9 cellular contexts compared by ENCODE assay signal in genomic region chr9:15304620-15305019, GRCh38. TPM values are rescaled to one million over a fixed set of nuclear protein-coding genes. Genes with fewer than 3 reads are reported as not detected.
DNase-seq lines count a peak whose midpoint lies in the region; ATAC-seq and TF ChIP-seq lines count a peak whose summit lies in the region.
"Had no signal": no experiment of that assay in that cellular context is flagged by ENCODE, and none has a peak within 500 bp of the region (broad histone marks: within the 10 kb centered on the region; RNA-seq: fewer than 3 reads in every experiment).

No MANE protein-coding gene starts in this region.

- no peak for ATAC-seq in CD8-positive, alpha-beta T cell
- ATAC-seq in GM18868 (IDR thresholded peaks at IDR 0.05; ENCODE audit: unreplicated experiment) (peak; percentile 16), HG03103 (IDR thresholded peaks at IDR 0.05; ENCODE audit: low read depth, unreplicated experiment) (peak; percentile 40)

- H3K36me3 ChIP-seq in CD8-positive, alpha-beta T cell (ENCODE audit: insufficient read depth, low read length), result no peaks in the 10 kb centered on the region
- peaks cover 16% of the 10 kb centered on the region for H3K36me3 ChIP-seq in endodermal cell (ENCODE audit: control insufficient read depth, insufficient read depth, low read length)

- H3K4me3 ChIP-seq in CD8-positive, alpha-beta T cell (ENCODE audit: low read depth, low read length), result no peak overlapping the region
- H3K4me3 ChIP-seq in endodermal cell (ENCODE audit: low read length), result peak overlapping the region; percentile 88

- no peaks in the 10 kb centered on the region for H3K27me3 ChIP-seq in CD8-positive, alpha-beta T cell (ENCODE audit: insufficient read depth, low read length)
- no peaks in the 10 kb centered on the region for H3K27me3 ChIP-seq in endodermal cell (ENCODE audit: control insufficient read depth, insufficient read depth, low read length, poor library complexity, severe bottlenecking)

- H3K4me3 Mint-ChIP-seq in CD8-positive, alpha-beta T cell, result peak overlapping the region; percentile 97
- H3K4me3 Mint-ChIP-seq in endodermal cell, result peak overlapping the region; percentile 94

- no peak overlapping the region for H3K9ac ChIP-seq in endodermal cell (ENCODE audit: extremely low read depth, low read length, poor library complexity, severe bottlenecking)
- H3K9ac ChIP-seq: parathyroid adenoma had no signal

- no peaks in the 10 kb centered on the region for H3K9me3 Mint-ChIP-seq in CD8-positive, alpha-beta T cell
- no peaks in the 10 kb centered on the region for H3K9me3 Mint-ChIP-seq in endodermal cell

- intact Hi-C loops in CD8-positive, alpha-beta T cell (cut with DNase I, micrococcal nuclease), result no loop called here

- no peak overlapping the region for H3K27ac ChIP-seq in CD8-positive, alpha-beta T cell (ENCODE audit: low read depth, low read length)
- no peak overlapping the region for H3K27ac ChIP-seq in endodermal cell (ENCODE audit: low read depth, low read length)
- H3K27ac ChIP-seq: parathyroid adenoma had no signal

- DNase-seq in CD8-positive, alpha-beta T cell, result no peak
- no peak for DNase-seq in endodermal cell
- DNase-seq in activated gamma-delta T cell treated with Interleukin-2 at 50 U/mL for 16 hours, result no peak
- no peak for DNase-seq in GM20000 (ENCODE audit: low spot score)
- no peak for DNase-seq in activated effector memory CD4-positive, alpha-beta T cell treated with Interleukin-2 at 50 U/mL for 16 hours
- no peak for DNase-seq in NCI-H2171 treated with DMSO at 0.1 percent for 48 hours (lab: John Stamatoyannopoulos, UW)

- CTCF ChIA-PET in CD8-positive, alpha-beta T cell (lab: Charles Lee), result interaction anchor here (0.8 to 1.5 kb wide), 2 partner anchors 28 to 94 kb away, joined by 3 to 6 read pairs; no protein-coding TSS in a partner anchor

- no peaks in the 10 kb centered on the region for H3K27me3 Mint-ChIP-seq in CD8-positive, alpha-beta T cell (ENCODE audit: low read depth)
- H3K27me3 Mint-ChIP-seq in endodermal cell (ENCODE audit: insufficient read depth), result no peaks in the 10 kb centered on the region

- H3K4me1 ChIP-seq in CD8-positive, alpha-beta T cell (ENCODE audit: insufficient read depth, low read length), result peaks cover 42% of the 10 kb centered on the region
- H3K4me1 ChIP-seq in endodermal cell (ENCODE audit: control insufficient read depth, insufficient read depth, low read length), result no peaks in the 10 kb centered on the region
- H3K4me1 ChIP-seq: parathyroid adenoma had no signal

- no peaks in the 10 kb centered on the region for H3K9me3 ChIP-seq in CD8-positive, alpha-beta T cell (ENCODE audit: low read length)
- peaks cover 4% of the 10 kb centered on the region for H3K9me3 ChIP-seq in endodermal cell (ENCODE audit: control insufficient read depth, low read length)

- H3K27ac Mint-ChIP-seq in CD8-positive, alpha-beta T cell, result peak overlapping the region; percentile 45
- H3K27ac Mint-ChIP-seq in endodermal cell, result no peak overlapping the region

- peaks cover 10% of the 10 kb centered on the region for H3K36me3 Mint-ChIP-seq in CD8-positive, alpha-beta T cell
- peaks cover 35% of the 10 kb centered on the region for H3K36me3 Mint-ChIP-seq in endodermal cell (ENCODE audit: low read depth)

- WGBS in endodermal cell (ENCODE audit: insufficient coverage in 1 of 2, insufficient read length in 1 of 2), 2 experiments, result 75% methylated on average over 1 of the region's 1 CpG; no CpG with 5 or more reads in 1 of the 2 experiments

- no peak for TF ChIP-seq CTCF in CD8-positive, alpha-beta T cell (IDR thresholded peaks at IDR 0.05)
- TF ChIP-seq CTCF in endodermal cell (conservative IDR thresholded peaks at IDR 0.05), result no peak
- TF ChIP-seq CTCF in GM20000 (IDR thresholded peaks at IDR 0.05; ENCODE audit: extremely low read depth, missing control alignments), result no peak

- POLR2A ChIA-PET in CD8-positive, alpha-beta T cell (lab: Charles Lee), result interaction anchor here (0.9 to 1.4 kb wide), 2 partner anchors 11 to 206 kb away, joined by 4 to 6 read pairs; partner anchors contain the start of gene PSIP1

- H3K4me1 Mint-ChIP-seq in CD8-positive, alpha-beta T cell (ENCODE audit: low read depth), result peaks cover 54% of the 10 kb centered on the region
- peaks cover 29% of the 10 kb centered on the region for H3K4me1 Mint-ChIP-seq in endodermal cell

RNA-seq across cellular contexts. Expression of gene TTC39B, which starts 2.4 kb away (rescaled TPM):
- 10 to 100 TPM; 23.3 to 23.8 TPM for total RNA-seq in CD8-positive, alpha-beta T cell
- total RNA-seq in endodermal cell, result 10 to 100 TPM; 53.5 to 69.5 TPM
- polyA plus RNA-seq in endodermal cell (2013, experiment 1 of 2), result 6.8 TPM
- polyA plus RNA-seq in endodermal cell (2013, experiment 2 of 2), result 5.8 TPM
